ENCODE assay signal across 1 cellular context in genomic region chr12:105721051-105721825, GRCh38.
A peak's percentile ranks its signal among the peaks of the same experiment; 100 is the strongest.
TF ChIP-seq lines count a peak whose summit lies in the region.

No MANE protein-coding gene starts in this region.

TF ChIP-seq in GM12878, 131 proteins besides CTCF, POLR2A, EP300 and RAD21 (continued from another document and continues in another):
- TF ChIP-seq, protein P1, sequence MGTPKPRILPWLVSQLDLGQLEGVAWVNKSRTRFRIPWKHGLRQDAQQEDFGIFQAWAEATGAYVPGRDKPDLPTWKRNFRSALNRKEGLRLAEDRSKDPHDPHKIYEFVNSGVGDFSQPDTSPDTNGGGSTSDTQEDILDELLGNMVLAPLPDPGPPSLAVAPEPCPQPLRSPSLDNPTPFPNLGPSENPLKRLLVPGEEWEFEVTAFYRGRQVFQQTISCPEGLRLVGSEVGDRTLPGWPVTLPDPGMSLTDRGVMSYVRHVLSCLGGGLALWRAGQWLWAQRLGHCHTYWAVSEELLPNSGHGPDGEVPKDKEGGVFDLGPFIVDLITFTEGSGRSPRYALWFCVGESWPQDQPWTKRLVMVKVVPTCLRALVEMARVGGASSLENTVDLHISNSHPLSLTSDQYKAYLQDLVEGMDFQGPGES (IDR thresholded peaks at IDR 0.05) = no peak
- no peak for TF ChIP-seq ZSCAN29 (IDR thresholded peaks at IDR 0.05)
- TF ChIP-seq HDAC2 (IDR thresholded peaks at IDR 0.05) = no peak
- no peak for TF ChIP-seq CBX5 (IDR thresholded peaks at IDR 0.05; ENCODE audit: low read depth)
- TF ChIP-seq, protein P2, sequence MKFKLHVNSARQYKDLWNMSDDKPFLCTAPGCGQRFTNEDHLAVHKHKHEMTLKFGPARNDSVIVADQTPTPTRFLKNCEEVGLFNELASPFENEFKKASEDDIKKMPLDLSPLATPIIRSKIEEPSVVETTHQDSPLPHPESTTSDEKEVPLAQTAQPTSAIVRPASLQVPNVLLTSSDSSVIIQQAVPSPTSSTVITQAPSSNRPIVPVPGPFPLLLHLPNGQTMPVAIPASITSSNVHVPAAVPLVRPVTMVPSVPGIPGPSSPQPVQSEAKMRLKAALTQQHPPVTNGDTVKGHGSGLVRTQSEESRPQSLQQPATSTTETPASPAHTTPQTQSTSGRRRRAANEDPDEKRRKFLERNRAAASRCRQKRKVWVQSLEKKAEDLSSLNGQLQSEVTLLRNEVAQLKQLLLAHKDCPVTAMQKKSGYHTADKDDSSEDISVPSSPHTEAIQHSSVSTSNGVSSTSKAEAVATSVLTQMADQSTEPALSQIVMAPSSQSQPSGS (IDR thresholded peaks at IDR 0.05; ENCODE audit: low read length) = peak; percentile 40
- TF ChIP-seq NR2F1 (conservative IDR thresholded peaks at IDR 0.05) = peak; percentile 43
- no peak for TF ChIP-seq CHD4 (IDR thresholded peaks at IDR 0.05)
- TF ChIP-seq MLLT1 (IDR thresholded peaks at IDR 0.05) = no peak
- TF ChIP-seq TCF12 (IDR thresholded peaks at IDR 0.05; ENCODE audit: low read depth, low read length) = peak; percentile 25; the same call in 1 of the 2 replicates
- TF ChIP-seq CBFB (IDR thresholded peaks at IDR 0.05; ENCODE audit: low read depth) = no peak
- TF ChIP-seq CEBPB (IDR thresholded peaks at IDR 0.05; ENCODE audit: borderline replicate concordance in 1 of 2, low read depth in 2 of 2, low read length in 2 of 2) = no peak
- no peak for TF ChIP-seq BRCA1 (IDR thresholded peaks at IDR 0.05; ENCODE audit: low read depth, low read length)
- no peak for TF ChIP-seq SIX5 (IDR thresholded peaks at IDR 0.05; ENCODE audit: low read depth, low read length, severe bottlenecking)
- TF ChIP-seq, protein P3, sequence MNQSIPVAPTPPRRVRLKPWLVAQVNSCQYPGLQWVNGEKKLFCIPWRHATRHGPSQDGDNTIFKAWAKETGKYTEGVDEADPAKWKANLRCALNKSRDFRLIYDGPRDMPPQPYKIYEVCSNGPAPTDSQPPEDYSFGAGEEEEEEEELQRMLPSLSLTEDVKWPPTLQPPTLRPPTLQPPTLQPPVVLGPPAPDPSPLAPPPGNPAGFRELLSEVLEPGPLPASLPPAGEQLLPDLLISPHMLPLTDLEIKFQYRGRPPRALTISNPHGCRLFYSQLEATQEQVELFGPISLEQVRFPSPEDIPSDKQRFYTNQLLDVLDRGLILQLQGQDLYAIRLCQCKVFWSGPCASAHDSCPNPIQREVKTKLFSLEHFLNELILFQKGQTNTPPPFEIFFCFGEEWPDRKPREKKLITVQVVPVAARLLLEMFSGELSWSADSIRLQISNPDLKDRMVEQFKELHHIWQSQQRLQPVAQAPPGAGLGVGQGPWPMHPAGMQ (IDR thresholded peaks at IDR 0.05; ENCODE audit: borderline replicate concordance) = no peak
- TF ChIP-seq, protein P4, sequence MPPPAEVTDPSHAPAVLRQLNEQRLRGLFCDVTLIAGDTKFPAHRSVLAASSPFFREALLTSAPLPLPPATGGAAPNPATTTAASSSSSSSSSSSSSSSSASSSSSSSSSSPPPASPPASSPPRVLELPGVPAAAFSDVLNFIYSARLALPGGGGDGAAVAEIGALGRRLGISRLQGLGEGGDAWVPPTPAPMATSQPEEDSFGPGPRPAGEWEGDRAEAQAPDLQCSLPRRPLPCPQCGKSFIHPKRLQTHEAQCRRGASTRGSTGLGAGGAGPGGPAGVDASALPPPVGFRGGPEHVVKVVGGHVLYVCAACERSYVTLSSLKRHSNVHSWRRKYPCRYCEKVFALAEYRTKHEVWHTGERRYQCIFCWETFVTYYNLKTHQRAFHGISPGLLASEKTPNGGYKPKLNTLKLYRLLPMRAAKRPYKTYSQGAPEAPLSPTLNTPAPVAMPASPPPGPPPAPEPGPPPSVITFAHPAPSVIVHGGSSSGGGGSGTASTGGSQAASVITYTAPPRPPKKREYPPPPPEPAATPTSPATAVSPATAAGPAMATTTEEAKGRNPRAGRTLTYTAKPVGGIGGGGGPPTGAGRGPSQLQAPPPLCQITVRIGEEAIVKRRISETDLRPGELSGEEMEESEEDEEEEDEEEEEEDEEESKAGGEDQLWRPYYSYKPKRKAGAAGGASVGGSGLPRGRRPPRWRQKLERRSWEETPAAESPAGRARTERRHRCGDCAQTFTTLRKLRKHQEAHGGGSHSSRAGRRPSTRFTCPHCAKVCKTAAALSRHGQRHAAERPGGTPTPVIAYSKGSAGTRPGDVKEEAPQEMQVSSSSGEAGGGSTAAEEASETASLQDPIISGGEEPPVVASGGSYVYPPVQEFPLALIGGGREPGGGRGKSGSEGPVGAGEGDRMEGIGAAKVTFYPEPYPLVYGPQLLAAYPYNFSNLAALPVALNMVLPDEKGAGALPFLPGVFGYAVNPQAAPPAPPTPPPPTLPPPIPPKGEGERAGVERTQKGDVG (CRISPR knock-in tag; IDR thresholded peaks at IDR 0.05) = no peak
- no peak for TF ChIP-seq POLR2AphosphoS2 (IDR thresholded peaks at IDR 0.05; ENCODE audit: low read depth, low read length)
- no peak for TF ChIP-seq ZNF622 (IDR thresholded peaks at IDR 0.05)
- peak; percentile 12; the same call in 1 of the 2 replicates for TF ChIP-seq BCL11A (IDR thresholded peaks at IDR 0.05; ENCODE audit: low read depth, low read length)
- TF ChIP-seq TBL1XR1 (IDR thresholded peaks at IDR 0.05; ENCODE audit: low read depth, low read length) = no peak
- no peak for TF ChIP-seq RFX5 (IDR thresholded peaks at IDR 0.05; ENCODE audit: low read depth, low read length)
- no peak for TF ChIP-seq MEF2A (IDR thresholded peaks at IDR 0.05; ENCODE audit: insufficient read depth, low read depth, low read length)
- no peak for TF ChIP-seq EED (IDR thresholded peaks at IDR 0.05; ENCODE audit: low read depth)
- TF ChIP-seq, protein P5, sequence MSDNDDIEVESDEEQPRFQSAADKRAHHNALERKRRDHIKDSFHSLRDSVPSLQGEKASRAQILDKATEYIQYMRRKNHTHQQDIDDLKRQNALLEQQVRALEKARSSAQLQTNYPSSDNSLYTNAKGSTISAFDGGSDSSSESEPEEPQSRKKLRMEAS (IDR thresholded peaks at IDR 0.05; ENCODE audit: low read depth, low read length) = no peak
- TF ChIP-seq ZNF217 (IDR thresholded peaks at IDR 0.05) = peak; percentile 93
- TF ChIP-seq HDGF (IDR thresholded peaks at IDR 0.05) = no peak
- TF ChIP-seq STAT3 (IDR thresholded peaks at IDR 0.05; ENCODE audit: low read depth, low read length) = no peak
- TF ChIP-seq, protein P6, sequence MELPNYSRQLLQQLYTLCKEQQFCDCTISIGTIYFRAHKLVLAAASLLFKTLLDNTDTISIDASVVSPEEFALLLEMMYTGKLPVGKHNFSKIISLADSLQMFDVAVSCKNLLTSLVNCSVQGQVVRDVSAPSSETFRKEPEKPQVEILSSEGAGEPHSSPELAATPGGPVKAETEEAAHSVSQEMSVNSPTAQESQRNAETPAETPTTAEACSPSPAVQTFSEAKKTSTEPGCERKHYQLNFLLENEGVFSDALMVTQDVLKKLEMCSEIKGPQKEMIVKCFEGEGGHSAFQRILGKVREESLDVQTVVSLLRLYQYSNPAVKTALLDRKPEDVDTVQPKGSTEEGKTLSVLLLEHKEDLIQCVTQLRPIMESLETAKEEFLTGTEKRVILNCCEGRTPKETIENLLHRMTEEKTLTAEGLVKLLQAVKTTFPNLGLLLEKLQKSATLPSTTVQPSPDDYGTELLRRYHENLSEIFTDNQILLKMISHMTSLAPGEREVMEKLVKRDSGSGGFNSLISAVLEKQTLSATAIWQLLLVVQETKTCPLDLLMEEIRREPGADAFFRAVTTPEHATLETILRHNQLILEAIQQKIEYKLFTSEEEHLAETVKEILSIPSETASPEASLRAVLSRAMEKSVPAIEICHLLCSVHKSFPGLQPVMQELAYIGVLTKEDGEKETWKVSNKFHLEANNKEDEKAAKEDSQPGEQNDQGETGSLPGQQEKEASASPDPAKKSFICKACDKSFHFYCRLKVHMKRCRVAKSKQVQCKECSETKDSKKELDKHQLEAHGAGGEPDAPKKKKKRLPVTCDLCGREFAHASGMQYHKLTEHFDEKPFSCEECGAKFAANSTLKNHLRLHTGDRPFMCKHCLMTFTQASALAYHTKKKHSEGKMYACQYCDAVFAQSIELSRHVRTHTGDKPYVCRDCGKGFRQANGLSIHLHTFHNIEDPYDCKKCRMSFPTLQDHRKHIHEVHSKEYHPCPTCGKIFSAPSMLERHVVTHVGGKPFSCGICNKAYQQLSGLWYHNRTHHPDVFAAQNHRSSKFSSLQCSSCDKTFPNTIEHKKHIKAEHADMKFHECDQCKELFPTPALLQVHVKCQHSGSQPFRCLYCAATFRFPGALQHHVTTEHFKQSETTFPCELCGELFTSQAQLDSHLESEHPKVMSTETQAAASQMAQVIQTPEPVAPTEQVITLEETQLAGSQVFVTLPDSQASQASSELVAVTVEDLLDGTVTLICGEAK (IDR thresholded peaks at IDR 0.05; ENCODE audit: borderline replicate concordance) = no peak
- TF ChIP-seq, protein P7, sequence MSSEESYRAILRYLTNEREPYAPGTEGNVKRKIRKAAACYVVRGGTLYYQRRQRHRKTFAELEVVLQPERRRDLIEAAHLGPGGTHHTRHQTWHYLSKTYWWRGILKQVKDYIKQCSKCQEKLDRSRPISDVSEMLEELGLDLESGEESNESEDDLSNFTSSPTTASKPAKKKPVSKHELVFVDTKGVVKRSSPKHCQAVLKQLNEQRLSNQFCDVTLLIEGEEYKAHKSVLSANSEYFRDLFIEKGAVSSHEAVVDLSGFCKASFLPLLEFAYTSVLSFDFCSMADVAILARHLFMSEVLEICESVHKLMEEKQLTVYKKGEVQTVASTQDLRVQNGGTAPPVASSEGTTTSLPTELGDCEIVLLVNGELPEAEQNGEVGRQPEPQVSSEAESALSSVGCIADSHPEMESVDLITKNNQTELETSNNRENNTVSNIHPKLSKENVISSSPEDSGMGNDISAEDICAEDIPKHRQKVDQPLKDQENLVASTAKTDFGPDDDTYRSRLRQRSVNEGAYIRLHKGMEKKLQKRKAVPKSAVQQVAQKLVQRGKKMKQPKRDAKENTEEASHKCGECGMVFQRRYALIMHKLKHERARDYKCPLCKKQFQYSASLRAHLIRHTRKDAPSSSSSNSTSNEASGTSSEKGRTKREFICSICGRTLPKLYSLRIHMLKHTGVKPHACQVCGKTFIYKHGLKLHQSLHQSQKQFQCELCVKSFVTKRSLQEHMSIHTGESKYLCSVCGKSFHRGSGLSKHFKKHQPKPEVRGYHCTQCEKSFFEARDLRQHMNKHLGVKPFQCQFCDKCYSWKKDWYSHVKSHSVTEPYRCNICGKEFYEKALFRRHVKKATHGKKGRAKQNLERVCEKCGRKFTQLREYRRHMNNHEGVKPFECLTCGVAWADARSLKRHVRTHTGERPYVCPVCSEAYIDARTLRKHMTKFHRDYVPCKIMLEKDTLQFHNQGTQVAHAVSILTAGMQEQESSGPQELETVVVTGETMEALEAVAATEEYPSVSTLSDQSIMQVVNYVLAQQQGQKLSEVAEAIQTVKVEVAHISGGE (CRISPR knock-in tag; IDR thresholded peaks at IDR 0.05) = no peak
- TF ChIP-seq MXI1 (IDR thresholded peaks at IDR 0.05; ENCODE audit: low read depth, low read length) = no peak
- peak; percentile 15; the same call in 1 of the 2 replicates for TF ChIP-seq ATF7 (IDR thresholded peaks at IDR 0.05; ENCODE audit: low read depth)
- no peak; the same call in 1 of the 2 replicates for TF ChIP-seq IRF4 (IDR thresholded peaks at IDR 0.05; ENCODE audit: low read depth, low read length)
- TF ChIP-seq NFIC (IDR thresholded peaks at IDR 0.05; ENCODE audit: low read depth, low read length) = peak; percentile 75
- TF ChIP-seq, protein P8, sequence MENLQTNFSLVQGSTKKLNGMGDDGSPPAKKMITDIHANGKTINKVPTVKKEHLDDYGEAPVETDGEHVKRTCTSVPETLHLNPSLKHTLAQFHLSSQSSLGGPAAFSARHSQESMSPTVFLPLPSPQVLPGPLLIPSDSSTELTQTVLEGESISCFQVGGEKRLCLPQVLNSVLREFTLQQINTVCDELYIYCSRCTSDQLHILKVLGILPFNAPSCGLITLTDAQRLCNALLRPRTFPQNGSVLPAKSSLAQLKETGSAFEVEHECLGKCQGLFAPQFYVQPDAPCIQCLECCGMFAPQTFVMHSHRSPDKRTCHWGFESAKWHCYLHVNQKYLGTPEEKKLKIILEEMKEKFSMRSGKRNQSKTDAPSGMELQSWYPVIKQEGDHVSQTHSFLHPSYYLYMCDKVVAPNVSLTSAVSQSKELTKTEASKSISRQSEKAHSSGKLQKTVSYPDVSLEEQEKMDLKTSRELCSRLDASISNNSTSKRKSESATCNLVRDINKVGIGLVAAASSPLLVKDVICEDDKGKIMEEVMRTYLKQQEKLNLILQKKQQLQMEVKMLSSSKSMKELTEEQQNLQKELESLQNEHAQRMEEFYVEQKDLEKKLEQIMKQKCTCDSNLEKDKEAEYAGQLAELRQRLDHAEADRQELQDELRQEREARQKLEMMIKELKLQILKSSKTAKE (IDR thresholded peaks at IDR 0.05; ENCODE audit: low read depth, poor library complexity, severe bottlenecking) = no peak
- no peak for TF ChIP-seq TAF1 (IDR thresholded peaks at IDR 0.05; ENCODE audit: borderline replicate concordance, low read depth, low read length)
- no peak for TF ChIP-seq CBX3 (IDR thresholded peaks at IDR 0.05; ENCODE audit: borderline replicate concordance, low read depth)
- TF ChIP-seq MEF2B (IDR thresholded peaks at IDR 0.05; ENCODE audit: partially characterized antibody, poor library complexity, severe bottlenecking) = no peak
- TF ChIP-seq DPF2 (IDR thresholded peaks at IDR 0.05) = peak; percentile 49; the same call in 1 of the 2 replicates
- TF ChIP-seq, protein P9, sequence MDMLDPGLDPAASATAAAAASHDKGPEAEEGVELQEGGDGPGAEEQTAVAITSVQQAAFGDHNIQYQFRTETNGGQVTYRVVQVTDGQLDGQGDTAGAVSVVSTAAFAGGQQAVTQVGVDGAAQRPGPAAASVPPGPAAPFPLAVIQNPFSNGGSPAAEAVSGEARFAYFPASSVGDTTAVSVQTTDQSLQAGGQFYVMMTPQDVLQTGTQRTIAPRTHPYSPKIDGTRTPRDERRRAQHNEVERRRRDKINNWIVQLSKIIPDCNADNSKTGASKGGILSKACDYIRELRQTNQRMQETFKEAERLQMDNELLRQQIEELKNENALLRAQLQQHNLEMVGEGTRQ (IDR thresholded peaks at IDR 0.05; ENCODE audit: borderline replicate concordance, low read depth, low read length) = no peak
- TF ChIP-seq, protein P10, sequence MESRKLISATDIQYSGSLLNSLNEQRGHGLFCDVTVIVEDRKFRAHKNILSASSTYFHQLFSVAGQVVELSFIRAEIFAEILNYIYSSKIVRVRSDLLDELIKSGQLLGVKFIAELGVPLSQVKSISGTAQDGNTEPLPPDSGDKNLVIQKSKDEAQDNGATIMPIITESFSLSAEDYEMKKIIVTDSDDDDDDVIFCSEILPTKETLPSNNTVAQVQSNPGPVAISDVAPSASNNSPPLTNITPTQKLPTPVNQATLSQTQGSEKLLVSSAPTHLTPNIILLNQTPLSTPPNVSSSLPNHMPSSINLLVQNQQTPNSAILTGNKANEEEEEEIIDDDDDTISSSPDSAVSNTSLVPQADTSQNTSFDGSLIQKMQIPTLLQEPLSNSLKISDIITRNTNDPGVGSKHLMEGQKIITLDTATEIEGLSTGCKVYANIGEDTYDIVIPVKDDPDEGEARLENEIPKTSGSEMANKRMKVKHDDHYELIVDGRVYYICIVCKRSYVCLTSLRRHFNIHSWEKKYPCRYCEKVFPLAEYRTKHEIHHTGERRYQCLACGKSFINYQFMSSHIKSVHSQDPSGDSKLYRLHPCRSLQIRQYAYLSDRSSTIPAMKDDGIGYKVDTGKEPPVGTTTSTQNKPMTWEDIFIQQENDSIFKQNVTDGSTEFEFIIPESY (IDR thresholded peaks at IDR 0.05) = no peak
